14 cellular contexts compared by ENCODE assay signal in the genomic region with DNA sequence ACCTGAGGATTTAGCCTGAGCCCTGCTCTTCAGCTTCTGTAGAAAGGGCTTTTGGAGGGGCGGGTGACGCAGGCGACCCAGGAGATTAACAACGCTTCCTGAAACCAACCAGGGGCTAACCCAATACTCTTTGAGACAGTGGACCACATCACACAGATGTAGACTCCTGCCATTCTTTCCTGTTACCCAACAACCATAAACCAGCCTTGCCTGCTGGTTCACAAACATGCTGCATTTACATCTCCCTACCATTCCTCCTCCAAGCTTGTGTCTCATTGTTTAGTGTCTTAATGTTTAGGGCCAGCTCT. TPM values are rescaled to one million over a fixed set of nuclear protein-coding genes. Genes with fewer than 3 reads are reported as not detected.
DNase-seq lines count a peak whose midpoint lies in the region; ATAC-seq, FAIRE-seq and TF ChIP-seq lines count a peak whose summit lies in the region.
"Had no signal": no experiment of that assay in that cellular context is flagged by ENCODE, and none has a peak within 500 bp of the region (broad histone marks: within the 10 kb centered on the region; RNA-seq: fewer than 3 reads in every experiment).

No MANE protein-coding gene starts in this region.

- H3K27ac ChIP-seq in CD4-positive, alpha-beta T cell (ENCODE audit: low read depth, low read length) = no peak overlapping the region
- H3K27ac ChIP-seq in effector memory CD4-positive, alpha-beta T cell (ENCODE audit: insufficient read depth, low read length, poor library complexity, severe bottlenecking) = peak overlapping the region; percentile 40
- H3K27ac ChIP-seq: heart right ventricle had no signal

- peaks cover 69% of the 10 kb centered on the region for H3K4me1 Mint-ChIP-seq in CD4-positive, alpha-beta T cell (ENCODE audit: low read depth)
- peaks cover 67% of the 10 kb centered on the region for H3K4me1 Mint-ChIP-seq in activated CD4-positive, alpha-beta T cell treated with anti-CD3 and anti-CD28 coated beads, Interleukin-2, amount 10 ng/mL, durations not matched to agents 7 days and 5 days

- in situ Hi-C loops in GM13976 (cut with MboI; ENCODE audit: low sequenced_read_pairs, unreplicated experiment) = no loop called here

- no peak overlapping the region for H3K4me3 ChIP-seq in effector memory CD4-positive, alpha-beta T cell (ENCODE audit: insufficient read depth, low read depth, low read length, poor library complexity, severe bottlenecking)
- H3K4me3 ChIP-seq: heart right ventricle had no signal

- ATAC-seq in CD4-positive, alpha-beta T cell (ENCODE audit: poor library complexity) = peak; percentile 68
- ATAC-seq: heart right ventricle had no signal

- no peak for TF ChIP-seq CTCF in CD4-positive, alpha-beta T cell (IDR thresholded peaks at IDR 0.05)
- no peak for TF ChIP-seq CTCF in GM13976 (IDR thresholded peaks at IDR 0.05; ENCODE audit: borderline replicate concordance, control extremely low read depth, extremely low read depth, insufficient read depth, missing control alignments)

- FAIRE-seq in urothelium cell line (lab: Jason Lieb, UNC) = no peak

- peaks cover 30% of the 10 kb centered on the region for H3K4me1 ChIP-seq in effector memory CD4-positive, alpha-beta T cell (ENCODE audit: control insufficient read depth, insufficient read depth, low read length, poor library complexity, severe bottlenecking)

- CTCF ChIA-PET in CD4-positive, alpha-beta T cell (lab: Charles Lee) = interaction anchor here (1.0 kb wide), 1 partner anchor 18 kb away, joined by 3 read pairs; no protein-coding TSS in a partner anchor
- CTCF ChIA-PET in activated CD4-positive, alpha-beta T cell treated with anti-CD3 and anti-CD28 coated beads, Interleukin-2, amount 10 ng/mL, durations not matched to agents 7 days and 5 days (lab: Charles Lee) = interaction anchor here (0.6 to 2.2 kb wide), 4 partner anchors 18 to 29 kb away, joined by 3 to 6 read pairs (median 4); a partner anchor contains a TSS

- H3K4me3 Mint-ChIP-seq in CD4-positive, alpha-beta T cell = peak overlapping the region; percentile 16
- no peak overlapping the region for H3K4me3 Mint-ChIP-seq in activated CD4-positive, alpha-beta T cell treated with anti-CD3 and anti-CD28 coated beads, Interleukin-2, amount 10 ng/mL, durations not matched to agents 7 days and 5 days

- no peaks in the 10 kb centered on the region for H3K27me3 ChIP-seq in CD4-positive, alpha-beta T cell (ENCODE audit: control insufficient read depth, insufficient read depth, low read length)
- H3K27me3 ChIP-seq in effector memory CD4-positive, alpha-beta T cell (replicated peaks; ENCODE audit: control insufficient read depth, insufficient read depth, low read length, poor library complexity, severe bottlenecking) = no peaks in the 10 kb centered on the region

- intact Hi-C loops in CD4-positive, alpha-beta T cell (cut with DNase I, micrococcal nuclease) = no loop called here

- H3K27ac Mint-ChIP-seq in CD4-positive, alpha-beta T cell = peak overlapping the region; percentile 55
- peak overlapping the region; percentile 85 for H3K27ac Mint-ChIP-seq in activated CD4-positive, alpha-beta T cell treated with anti-CD3 and anti-CD28 coated beads, Interleukin-2, amount 10 ng/mL, durations not matched to agents 7 days and 5 days

- POLR2A ChIA-PET in CD4-positive, alpha-beta T cell (lab: Charles Lee) = interaction anchor here (0.7 to 1.9 kb wide), 6 partner anchors 9 to 42 kb away, joined by 3 to 10 read pairs (median 4); a partner anchor contains a TSS
- POLR2A ChIA-PET in activated CD4-positive, alpha-beta T cell treated with anti-CD3 and anti-CD28 coated beads, Interleukin-2, amount 10 ng/mL, durations not matched to agents 7 days and 5 days (lab: Charles Lee) = no interaction called here

- H3K9me3 ChIP-seq in CD4-positive, alpha-beta T cell (ENCODE audit: control insufficient read depth, low read length) = no peaks in the 10 kb centered on the region
- no peaks in the 10 kb centered on the region for H3K9me3 ChIP-seq in effector memory CD4-positive, alpha-beta T cell (ENCODE audit: control insufficient read depth, low read length)
- H3K9me3 ChIP-seq: heart right ventricle had no signal

- peaks cover 71% of the 10 kb centered on the region for H3K36me3 Mint-ChIP-seq in CD4-positive, alpha-beta T cell (ENCODE audit: low read depth)
- H3K36me3 Mint-ChIP-seq in activated CD4-positive, alpha-beta T cell treated with anti-CD3 and anti-CD28 coated beads, Interleukin-2, amount 10 ng/mL, durations not matched to agents 7 days and 5 days (ENCODE audit: low read depth) = peaks cover 61% of the 10 kb centered on the region

- DNase-seq in CD4-positive, alpha-beta T cell = peak in 4 of 10 experiments; percentile 11 to 39 (median 26)
- DNase-seq in GM13976 (ENCODE audit: low spot score) = peak; percentile 44
- peak; percentile 32 for DNase-seq in activated CD4-positive, alpha-beta T cell treated with anti-CD3 and anti-CD28 coated beads, Interleukin-2, amount 10 ng/mL, durations not matched to agents 7 days and 5 days
- DNase-seq in effector memory CD4-positive, alpha-beta T cell = peak in 1 of 3 donors; percentile 50
- DNase-seq in urothelium cell line (ENCODE audit: low spot score) = no peak
- no peak for DNase-seq in NK-92 (lab: John Stamatoyannopoulos, UW; ENCODE audit: unreplicated experiment)
- DNase-seq in kidney glomerular epithelial cell (lab: John Stamatoyannopoulos, UW) = no peak
- DNase-seq: erythroblast; GF-D8; heart right ventricle; NCI-H146; SHP77 treated with DMSO at 0.1 percent for 48 hours; stimulated activated CD4-positive, alpha-beta T cell treated with anti-CD3 and anti-CD28 coated beads, Interleukin-2, amount 100 ng/mL, for 48 hours had no signal

- no peaks in the 10 kb centered on the region for H3K27me3 Mint-ChIP-seq in CD4-positive, alpha-beta T cell
- no peaks in the 10 kb centered on the region for H3K27me3 Mint-ChIP-seq in activated CD4-positive, alpha-beta T cell treated with anti-CD3 and anti-CD28 coated beads, Interleukin-2, amount 10 ng/mL, durations not matched to agents 7 days and 5 days

- no peaks in the 10 kb centered on the region for H3K9me3 Mint-ChIP-seq in CD4-positive, alpha-beta T cell
- H3K9me3 Mint-ChIP-seq in activated CD4-positive, alpha-beta T cell treated with anti-CD3 and anti-CD28 coated beads, Interleukin-2, amount 10 ng/mL, durations not matched to agents 7 days and 5 days = peaks cover 6% of the 10 kb centered on the region

- H3K36me3 ChIP-seq in effector memory CD4-positive, alpha-beta T cell (ENCODE audit: control insufficient read depth, insufficient read depth, low read length) = peaks cover 16% of the 10 kb centered on the region

RNA-seq across cellular contexts. Expression of a gene that starts 28.3 kb away (rescaled TPM):
- 10 to 100 TPM; 87.6 to 91.1 TPM for total RNA-seq in CD4-positive, alpha-beta T cell
- total RNA-seq in activated CD4-positive, alpha-beta T cell treated with anti-CD3 and anti-CD28 coated beads, Interleukin-2, amount 10 ng/mL, durations not matched to agents 7 days and 5 days = 10 to 100 TPM; 63.6 to 67.4 TPM
- total RNA-seq: chondrocyte had no signal

Comparison
In these comparisons a context has a peak if more than half of its experiments do, and no peak if none do; other contexts are left out.
1. DNase-seq: peak in GM13976 (single experiment) and activated CD4-positive, alpha-beta T cell treated with anti-CD3 and anti-CD28 coated beads, Interleukin-2, amount 10 ng/mL, durations not matched to agents 7 days and 5 days (single experiment); none in urothelium cell line (single experiment), NK-92 (single experiment) and kidney glomerular epithelial cell (single experiment).